ENCODE assay signal across 16 cellular contexts in the genomic region with DNA sequence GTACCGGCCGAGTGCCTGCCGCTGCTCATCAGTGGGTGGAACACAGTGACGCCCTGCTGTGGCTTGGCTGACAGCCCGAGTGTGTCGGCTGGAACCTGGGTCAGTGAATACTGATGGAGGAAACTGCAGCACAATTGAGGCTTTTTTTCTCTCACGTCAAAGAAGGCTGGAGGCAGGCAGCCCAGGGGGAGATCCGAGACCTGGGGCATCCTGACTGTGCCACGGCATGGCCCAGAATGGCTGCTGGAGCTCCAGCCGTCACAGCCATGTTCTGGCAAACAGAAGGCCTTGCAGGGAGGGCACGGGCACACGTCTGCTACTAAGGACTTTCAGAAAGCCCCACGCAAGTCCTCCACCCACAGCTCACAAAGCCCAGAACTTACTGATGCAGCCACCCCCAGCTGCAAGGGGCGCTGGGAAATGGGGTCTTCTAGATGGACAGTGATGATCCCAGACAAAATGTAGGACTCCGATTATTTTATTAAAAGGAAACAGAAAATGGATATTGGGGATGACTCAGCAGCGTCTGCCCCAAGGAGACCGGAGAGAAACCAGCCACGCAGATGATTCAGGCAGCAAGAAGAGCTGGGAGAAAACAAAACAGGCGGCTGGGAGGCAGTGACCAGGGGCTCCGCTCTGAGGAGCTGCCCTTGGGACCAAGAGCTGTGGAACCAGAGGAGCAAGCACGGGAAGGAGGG.
DNase-seq lines count a peak whose midpoint lies in the region; ATAC-seq, FAIRE-seq and TF ChIP-seq lines count a peak whose summit lies in the region.
"Had no signal": no experiment of that assay in that cellular context is flagged by ENCODE, and none has a peak within 500 bp of the region (broad histone marks: within the 10 kb centered on the region; RNA-seq: fewer than 3 reads in every experiment).

No MANE protein-coding gene starts in this region.

- H3K9me3 Mint-ChIP-seq in astrocyte (ENCODE audit: unreplicated experiment) (peaks cover 1% of the 10 kb centered on the region), osteocyte (ENCODE audit: unreplicated experiment) (no peaks in the 10 kb centered on the region), WTC11 (peaks cover 4% of the 10 kb centered on the region; the same call in 1 of the 2 replicates)
- H3K9me3 Mint-ChIP-seq: activated naive CD4-positive, alpha-beta T cell treated with anti-CD3 and anti-CD28 coated beads for 36 hours had no signal

- peak; percentile 56 for DNase-seq in DMS 273 (lab: John Stamatoyannopoulos, UW; ENCODE audit: unreplicated experiment)
- no peak for DNase-seq in DMS 273 treated with DMSO at 0.1 percent for 48 hours (lab: John Stamatoyannopoulos, UW)
- peak; percentile 43 to 70 for DNase-seq in NCI-H2081 (lab: John Stamatoyannopoulos, UW)
- peak; percentile 86 for DNase-seq in astrocyte (ENCODE audit: low read depth)
- no peak for DNase-seq in osteocyte (ENCODE audit: extremely low spot score, unreplicated experiment)
- DNase-seq in WTC11 (ENCODE audit: low spot score): no peak
- DNase-seq in stimulated activated CD4-positive, alpha-beta T cell treated with anti-CD3 and anti-CD28 coated beads, Interleukin-4, amount 100 ng/mL, for 24 hours: no peak
- DNase-seq: activated naive CD4-positive, alpha-beta T cell treated with anti-CD3 and anti-CD28 coated beads for 36 hours; effector CD4-positive, alpha-beta T cell; OCI-M1 had no signal

- H3K27me3 ChIP-seq in astrocyte (ENCODE audit: insufficient read depth, low read length): no peaks in the 10 kb centered on the region
- H3K27me3 ChIP-seq: neural progenitor cell had no signal

- peak overlapping the region; percentile 76 for H3K9ac ChIP-seq in astrocyte (ENCODE audit: low read length)
- H3K9ac ChIP-seq: neural progenitor cell had no signal

- peak overlapping the region; percentile 87 for H3K4me2 ChIP-seq in astrocyte (ENCODE audit: low read length)
- H3K4me2 ChIP-seq: neural progenitor cell had no signal

- peaks cover 24% of the 10 kb centered on the region for H3K4me1 ChIP-seq in astrocyte (ENCODE audit: insufficient read depth, low read length)
- H3K4me1 ChIP-seq: neural progenitor cell, tibial artery had no signal

- H2AFZ ChIP-seq in astrocyte (ENCODE audit: low read depth, low read length): peak overlapping the region; percentile 57
- H2AFZ ChIP-seq: neural progenitor cell had no signal

- peak overlapping the region; percentile 53 for H3K4me3 ChIP-seq in astrocyte (ENCODE audit: insufficient read depth, low read depth, low read length)
- H3K4me3 ChIP-seq: neural progenitor cell, tibial artery had no signal

- H4K20me1 ChIP-seq in astrocyte (ENCODE audit: insufficient read depth, low read length): no peaks in the 10 kb centered on the region

- H3K27me3 Mint-ChIP-seq in astrocyte (ENCODE audit: low read depth, unreplicated experiment) (peaks cover 10% of the 10 kb centered on the region), osteocyte (ENCODE audit: unreplicated experiment) (no peaks in the 10 kb centered on the region), WTC11 (ENCODE audit: low read depth) (no peaks in the 10 kb centered on the region; the same call in 1 of the 2 replicates)

- no peaks in the 10 kb centered on the region for H3K79me2 ChIP-seq in astrocyte (ENCODE audit: insufficient read depth, low read length)

- POLR2A ChIA-PET in WTC11 (lab: Charles Lee): no interaction called here

- H3K27ac Mint-ChIP-seq in astrocyte (ENCODE audit: unreplicated experiment) (peak overlapping the region; percentile 71), osteocyte (ENCODE audit: unreplicated experiment) (peak overlapping the region; percentile 47), WTC11 (no peak overlapping the region)
- H3K27ac Mint-ChIP-seq: activated naive CD4-positive, alpha-beta T cell treated with anti-CD3 and anti-CD28 coated beads for 36 hours; neural progenitor cell had no signal

- peaks cover 2% of the 10 kb centered on the region for H3K9me3 ChIP-seq in astrocyte (ENCODE audit: insufficient read depth, low read depth, low read length)

- FAIRE-seq in astrocyte (lab: Jason Lieb, UNC): no peak
- FAIRE-seq: GM19239 had no signal

- no peak for ATAC-seq in WTC11
- ATAC-seq in GM21576 (IDR thresholded peaks at IDR 0.05; ENCODE audit: unreplicated experiment): no peak
- ATAC-seq: activated CD4-positive, CD25-positive, alpha-beta regulatory T cell treated with anti-CD3 and anti-CD28 coated beads, Interleukin-2, amount 50 U/mL, for 24 hours had no signal

- H3K4me3 Mint-ChIP-seq in astrocyte (ENCODE audit: unreplicated experiment) (no peak overlapping the region), osteocyte (ENCODE audit: unreplicated experiment) (no peak overlapping the region), WTC11 (no peak overlapping the region)
- H3K4me3 Mint-ChIP-seq: activated naive CD4-positive, alpha-beta T cell treated with anti-CD3 and anti-CD28 coated beads for 36 hours; neural progenitor cell had no signal

- peak overlapping the region; percentile 85 for H3K27ac ChIP-seq in astrocyte (ENCODE audit: low read depth, low read length)
- H3K27ac ChIP-seq: 22Rv1, neural progenitor cell, tibial artery had no signal

- CTCF ChIA-PET in WTC11 (lab: Charles Lee): no interaction called here

- H3K36me3 Mint-ChIP-seq in astrocyte (ENCODE audit: low read depth, unreplicated experiment) (peaks cover 3% of the 10 kb centered on the region), osteocyte (ENCODE audit: unreplicated experiment) (no peaks in the 10 kb centered on the region), WTC11 (no peaks in the 10 kb centered on the region)

- peaks cover 6% of the 10 kb centered on the region for H3K4me1 Mint-ChIP-seq in astrocyte (ENCODE audit: low read depth, unreplicated experiment)
- peaks cover 8% of the 10 kb centered on the region for H3K4me1 Mint-ChIP-seq in osteocyte (ENCODE audit: unreplicated experiment)
- no peaks in the 10 kb centered on the region for H3K4me1 Mint-ChIP-seq in WTC11

- no peak for TF ChIP-seq CTCF in astrocyte (IDR thresholded peaks at IDR 0.05; ENCODE audit: insufficient read depth, low read depth, low read length)
- no peak for TF ChIP-seq CTCF in osteocyte (IDR thresholded peaks at IDR 0.05)
- no peak for TF ChIP-seq CTCF in WTC11 (IDR thresholded peaks at IDR 0.05)

- H3K36me3 ChIP-seq in astrocyte (ENCODE audit: insufficient read depth, low read length): no peaks in the 10 kb centered on the region
- H3K36me3 ChIP-seq: neural progenitor cell, tibial artery had no signal

TF ChIP-seq in WTC11, 78 proteins besides CTCF, POLR2A, EP300 and RAD21:
- TF ChIP-seq TCF7 (CRISPR knock-in tag; IDR thresholded peaks at IDR 0.05; ENCODE audit: low read depth) (no peak), ZNF396 (CRISPR knock-in tag; IDR thresholded peaks at IDR 0.05; ENCODE audit: borderline replicate concordance) (no peak), TEAD4 (CRISPR knock-in tag; IDR thresholded peaks at IDR 0.05) (no peak), TEAD1 (CRISPR knock-in tag; IDR thresholded peaks at IDR 0.05) (no peak), ZNF263 (CRISPR knock-in tag; IDR thresholded peaks at IDR 0.05; ENCODE audit: low read depth) (no peak), TP53 (CRISPR knock-in tag; IDR thresholded peaks at IDR 0.05) (no peak), ZBTB21 (CRISPR knock-in tag; IDR thresholded peaks at IDR 0.05; ENCODE audit: borderline replicate concordance) (no peak), JUN (CRISPR knock-in tag; IDR thresholded peaks at IDR 0.05) (no peak)
- TF ChIP-seq, protein P1, sequence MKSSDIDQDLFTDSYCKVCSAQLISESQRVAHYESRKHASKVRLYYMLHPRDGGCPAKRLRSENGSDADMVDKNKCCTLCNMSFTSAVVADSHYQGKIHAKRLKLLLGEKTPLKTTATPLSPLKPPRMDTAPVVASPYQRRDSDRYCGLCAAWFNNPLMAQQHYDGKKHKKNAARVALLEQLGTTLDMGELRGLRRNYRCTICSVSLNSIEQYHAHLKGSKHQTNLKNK (CRISPR knock-in tag; IDR thresholded peaks at IDR 0.05): no peak
- TF ChIP-seq, protein P2, sequence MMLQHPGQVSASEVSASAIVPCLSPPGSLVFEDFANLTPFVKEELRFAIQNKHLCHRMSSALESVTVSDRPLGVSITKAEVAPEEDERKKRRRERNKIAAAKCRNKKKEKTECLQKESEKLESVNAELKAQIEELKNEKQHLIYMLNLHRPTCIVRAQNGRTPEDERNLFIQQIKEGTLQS (CRISPR knock-in tag; conservative IDR thresholded peaks at IDR 0.05): no peak
- TF ChIP-seq, protein P3, sequence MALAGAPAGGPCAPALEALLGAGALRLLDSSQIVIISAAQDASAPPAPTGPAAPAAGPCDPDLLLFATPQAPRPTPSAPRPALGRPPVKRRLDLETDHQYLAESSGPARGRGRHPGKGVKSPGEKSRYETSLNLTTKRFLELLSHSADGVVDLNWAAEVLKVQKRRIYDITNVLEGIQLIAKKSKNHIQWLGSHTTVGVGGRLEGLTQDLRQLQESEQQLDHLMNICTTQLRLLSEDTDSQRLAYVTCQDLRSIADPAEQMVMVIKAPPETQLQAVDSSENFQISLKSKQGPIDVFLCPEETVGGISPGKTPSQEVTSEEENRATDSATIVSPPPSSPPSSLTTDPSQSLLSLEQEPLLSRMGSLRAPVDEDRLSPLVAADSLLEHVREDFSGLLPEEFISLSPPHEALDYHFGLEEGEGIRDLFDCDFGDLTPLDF (CRISPR knock-in tag; IDR thresholded peaks at IDR 0.05): no peak

Comparison
In these comparisons a context has a peak if more than half of its experiments do, and no peak if none do; other contexts are left out.
1. DNase-seq: peak in DMS 273 (single experiment), NCI-H2081 (2 of 2) and astrocyte (single experiment); none in DMS 273 treated with DMSO at 0.1 percent for 48 hours (single experiment), osteocyte (single experiment), WTC11 (single experiment) and stimulated activated CD4-positive, alpha-beta T cell treated with anti-CD3 and anti-CD28 coated beads, Interleukin-4, amount 100 ng/mL, for 24 hours (single experiment).